Comparison of ENCODE assay signal across 17 cellular contexts in genomic region chr20:47963022-47963421, GRCh38.
DNase-seq lines count a peak whose midpoint lies in the region; ATAC-seq and TF ChIP-seq lines count a peak whose summit lies in the region.
"Had no signal": no experiment of that assay in that cellular context is flagged by ENCODE, and none has a peak within 500 bp of the region (broad histone marks: within the 10 kb centered on the region; RNA-seq: fewer than 3 reads in every experiment).

No MANE protein-coding gene starts in this region.

- peaks cover 2 to 9% of the 10 kb centered on the region in 2 donors for H3K27me3 Mint-ChIP-seq in natural killer cell treated with Interleukin-12 subunit alpha and Interleukin-12 subunit beta and Interleukin-15 and Interleukin-18, amount 100 ng/mL, for 72 hours
- H3K27me3 Mint-ChIP-seq in natural killer cell (ENCODE audit: low read depth in 2 of 2), result peaks cover 7% of the 10 kb centered on the region in 2 donors

- H3K27me3 ChIP-seq in left lung, result no peaks in the 10 kb centered on the region
- H3K27me3 ChIP-seq: BLaER1 had no signal

- TF ChIP-seq CTCF in natural killer cell (IDR thresholded peaks at IDR 0.05), result no peak
- no peak for TF ChIP-seq CTCF in left lung (IDR thresholded peaks at IDR 0.05)

- no peak overlapping the region for H3K27ac Mint-ChIP-seq in natural killer cell treated with Interleukin-12 subunit alpha and Interleukin-12 subunit beta and Interleukin-15 and Interleukin-18, amount 100 ng/mL, for 72 hours
- H3K27ac Mint-ChIP-seq in natural killer cell, result no peak overlapping the region
- H3K27ac Mint-ChIP-seq: CD4-positive, CD25-positive, alpha-beta regulatory T cell; CD8-positive, alpha-beta T cell; GM23338; H9 had no signal

- peak; percentile 6 for DNase-seq in natural killer cell treated with Interleukin-12 subunit alpha and Interleukin-12 subunit beta and Interleukin-15 and Interleukin-18, amount 100 ng/mL, for 72 hours (ENCODE audit: low spot score)
- no peak for DNase-seq in natural killer cell
- DNase-seq in SK-N-DZ (ENCODE audit: low spot score), result peak; percentile 83
- no peak for DNase-seq in left lung
- DNase-seq in NCI-H2029 (lab: John Stamatoyannopoulos, UW), result no peak
- DNase-seq: Caco-2; CD4-positive, CD25-positive, alpha-beta regulatory T cell; CD8-positive, alpha-beta T cell; DMS153; DND-41; H9 had no signal

- no peak for ATAC-seq in natural killer cell treated with Interleukin-12 subunit alpha and Interleukin-12 subunit beta and Interleukin-15 and Interleukin-18, amount 100 ng/mL, for 72 hours
- ATAC-seq in natural killer cell, result no peak
- ATAC-seq in left lung, result peak; percentile 48
- ATAC-seq in GM21723 (IDR thresholded peaks at IDR 0.05; ENCODE audit: unreplicated experiment), result no peak
- ATAC-seq in GM18873 (IDR thresholded peaks at IDR 0.05; ENCODE audit: low FRiP score, unreplicated experiment), result no peak
- ATAC-seq: CD8-positive, alpha-beta T cell; GM23338; HCT116 had no signal

- H3K4me3 Mint-ChIP-seq in natural killer cell treated with Interleukin-12 subunit alpha and Interleukin-12 subunit beta and Interleukin-15 and Interleukin-18, amount 100 ng/mL, for 72 hours, result no peak overlapping the region
- H3K4me3 Mint-ChIP-seq in natural killer cell, result no peak overlapping the region
- H3K4me3 Mint-ChIP-seq: CD4-positive, CD25-positive, alpha-beta regulatory T cell; CD8-positive, alpha-beta T cell; GM23338; H9 had no signal

- H3K4me1 ChIP-seq in left lung, result no peaks in the 10 kb centered on the region

- no peaks in the 10 kb centered on the region for H3K36me3 Mint-ChIP-seq in natural killer cell treated with Interleukin-12 subunit alpha and Interleukin-12 subunit beta and Interleukin-15 and Interleukin-18, amount 100 ng/mL, for 72 hours
- no peaks in the 10 kb centered on the region for H3K36me3 Mint-ChIP-seq in natural killer cell
- H3K36me3 Mint-ChIP-seq: CD4-positive, CD25-positive, alpha-beta regulatory T cell; CD8-positive, alpha-beta T cell had no signal

- no peaks in the 10 kb centered on the region for H3K4me1 Mint-ChIP-seq in natural killer cell treated with Interleukin-12 subunit alpha and Interleukin-12 subunit beta and Interleukin-15 and Interleukin-18, amount 100 ng/mL, for 72 hours (ENCODE audit: low read depth in 2 of 2)
- no peaks in the 10 kb centered on the region for H3K4me1 Mint-ChIP-seq in natural killer cell
- H3K4me1 Mint-ChIP-seq: CD4-positive, CD25-positive, alpha-beta regulatory T cell had no signal

- H3K9me3 ChIP-seq in left lung, result no peaks in the 10 kb centered on the region
- H3K9me3 ChIP-seq: BLaER1, Caco-2 had no signal

- H3K36me3 ChIP-seq in left lung, result no peaks in the 10 kb centered on the region
- H3K36me3 ChIP-seq: BLaER1 had no signal

- intact Hi-C loops in natural killer cell (cut with micrococcal nuclease), result no loop called here
- intact Hi-C loops in left lung (cut with DNase I), result no loop called here

- H3K4me3 ChIP-seq in left lung, result no peak overlapping the region
- H3K4me3 ChIP-seq: BLaER1, GM23338 had no signal

- no peak overlapping the region for H3K27ac ChIP-seq in left lung
- H3K27ac ChIP-seq: BLaER1, C4-2B had no signal

- no peaks in the 10 kb centered on the region for H3K9me3 Mint-ChIP-seq in natural killer cell treated with Interleukin-12 subunit alpha and Interleukin-12 subunit beta and Interleukin-15 and Interleukin-18, amount 100 ng/mL, for 72 hours
- H3K9me3 Mint-ChIP-seq in natural killer cell, result no peaks in the 10 kb centered on the region
- H3K9me3 Mint-ChIP-seq: CD4-positive, CD25-positive, alpha-beta regulatory T cell; CD8-positive, alpha-beta T cell; GM23338; H9 had no signal

Comparison
In these comparisons a context has a peak if more than half of its experiments do, and no peak if none do; other contexts are left out.
1. DNase-seq: peak in natural killer cell treated with Interleukin-12 subunit alpha and Interleukin-12 subunit beta and Interleukin-15 and Interleukin-18, amount 100 ng/mL, for 72 hours (single experiment) and SK-N-DZ (single experiment); none in natural killer cell (single experiment), left lung (0 of 2) and NCI-H2029 (single experiment).